8 cellular contexts compared by ENCODE assay signal in the genomic region with DNA sequence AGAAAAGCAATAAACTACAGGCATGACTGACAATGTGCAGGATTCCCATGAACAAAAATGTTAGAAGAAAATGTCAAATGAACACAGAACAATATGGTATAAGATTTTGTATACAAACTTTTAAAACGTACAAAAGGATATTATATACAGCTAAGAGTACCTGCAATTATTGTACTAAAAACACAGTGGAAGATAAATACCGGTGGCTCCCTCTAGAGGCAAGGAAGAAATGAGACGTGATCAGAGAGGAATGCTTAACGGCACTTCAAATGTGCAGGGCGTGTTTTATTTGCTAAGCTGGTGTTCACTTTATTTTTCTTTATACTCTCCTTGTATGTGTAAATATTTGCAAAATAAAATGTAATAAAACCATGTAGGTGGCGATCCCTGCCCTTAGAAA.
DNase-seq lines count a peak whose midpoint lies in the region; ATAC-seq, FAIRE-seq and TF ChIP-seq lines count a peak whose summit lies in the region.

No MANE protein-coding gene starts in this region.

- no peaks in the 10 kb centered on the region for H3K27me3 Mint-ChIP-seq in activated T-helper 1 cell treated with anti-CD3 and anti-CD28 coated beads, Interleukin-12 subunit alpha, Interleukin-12 subunit beta, Interleukin-2, Interleukin-4 antibody, amounts not matched to agents 30 ng/mL and 10 ng/mL and 1 ng/mL, durations not matched to agents 14 hours and 24 hours and 36 hours (ENCODE audit: insufficient read depth)

- peaks cover 40% of the 10 kb centered on the region for H3K4me1 Mint-ChIP-seq in activated T-helper 1 cell treated with anti-CD3 and anti-CD28 coated beads, Interleukin-12 subunit alpha, Interleukin-12 subunit beta, Interleukin-2, Interleukin-4 antibody, amounts not matched to agents 30 ng/mL and 10 ng/mL and 1 ng/mL, durations not matched to agents 14 hours and 24 hours and 36 hours (ENCODE audit: low read depth)

- H3K27ac Mint-ChIP-seq in activated T-helper 1 cell treated with anti-CD3 and anti-CD28 coated beads, Interleukin-12 subunit alpha, Interleukin-12 subunit beta, Interleukin-2, Interleukin-4 antibody, amounts not matched to agents 30 ng/mL and 10 ng/mL and 1 ng/mL, durations not matched to agents 14 hours and 24 hours and 36 hours: peak overlapping the region; percentile 9

- no peak for TF ChIP-seq POLR2A in GM12891 (IDR thresholded peaks at IDR 0.05; ENCODE audit: low read depth, low read length)

- peak; percentile 75 for DNase-seq in DMS53 treated with DMSO at 0.1 percent for 48 hours (lab: John Stamatoyannopoulos, UW; ENCODE audit: unreplicated experiment)
- peak; percentile 12 for DNase-seq in H7
- DNase-seq in NCI-H748 treated with DMSO at 0.1 percent for 48 hours (lab: John Stamatoyannopoulos, UW): peak; percentile 36
- peak; percentile 41 for DNase-seq in activated T-helper 1 cell treated with anti-CD3 and anti-CD28 coated beads, Interleukin-12 subunit alpha, Interleukin-12 subunit beta, Interleukin-2, Interleukin-4 antibody, amounts not matched to agents 30 ng/mL and 10 ng/mL and 1 ng/mL, durations not matched to agents 14 hours and 24 hours and 36 hours (ENCODE audit: low spot score)
- DNase-seq in germinal center (ENCODE audit: low spot score): peak; percentile 17
- DNase-seq in stimulated activated CD4-positive, alpha-beta T cell treated with anti-CD3 and anti-CD28 coated beads, Interleukin-12 subunit alpha, Interleukin-12 subunit beta, amount 100 ng/mL, for 4 hours: peak; percentile 4
- no peak for DNase-seq in GM12891 (ENCODE audit: insufficient read length, low spot score)

- intact Hi-C loops in activated T-helper 1 cell treated with anti-CD3 and anti-CD28 coated beads, Interleukin-12 subunit alpha, Interleukin-12 subunit beta, Interleukin-2, Interleukin-4 antibody, amounts not matched to agents 30 ng/mL and 10 ng/mL and 1 ng/mL, durations not matched to agents 14 hours and 24 hours and 36 hours (cut with micrococcal nuclease): loop anchor here (1.0 to 5.0 kb wide), 12 partner anchors 15 to 355 kb away; a partner anchor contains a TSS

- FAIRE-seq in GM12891 (lab: Jason Lieb, UNC): no peak

- H3K27me3 ChIP-seq in H7 (ENCODE audit: control insufficient read depth, insufficient read depth, low read length): no peaks in the 10 kb centered on the region

- peaks cover 9% of the 10 kb centered on the region for H3K36me3 Mint-ChIP-seq in activated T-helper 1 cell treated with anti-CD3 and anti-CD28 coated beads, Interleukin-12 subunit alpha, Interleukin-12 subunit beta, Interleukin-2, Interleukin-4 antibody, amounts not matched to agents 30 ng/mL and 10 ng/mL and 1 ng/mL, durations not matched to agents 14 hours and 24 hours and 36 hours (ENCODE audit: low read depth)

- H3K9me3 Mint-ChIP-seq in activated T-helper 1 cell treated with anti-CD3 and anti-CD28 coated beads, Interleukin-12 subunit alpha, Interleukin-12 subunit beta, Interleukin-2, Interleukin-4 antibody, amounts not matched to agents 30 ng/mL and 10 ng/mL and 1 ng/mL, durations not matched to agents 14 hours and 24 hours and 36 hours: peaks cover 7% of the 10 kb centered on the region

- no peak overlapping the region for H3K4me3 ChIP-seq in H7 (ENCODE audit: insufficient read depth, low read depth, low read length)

- H3K4me3 Mint-ChIP-seq in activated T-helper 1 cell treated with anti-CD3 and anti-CD28 coated beads, Interleukin-12 subunit alpha, Interleukin-12 subunit beta, Interleukin-2, Interleukin-4 antibody, amounts not matched to agents 30 ng/mL and 10 ng/mL and 1 ng/mL, durations not matched to agents 14 hours and 24 hours and 36 hours: no peak overlapping the region

- ATAC-seq in HG02840 (IDR thresholded peaks at IDR 0.05; ENCODE audit: low FRiP score, unreplicated experiment): no peak

- H3K36me3 ChIP-seq in H7 (replicated peaks; ENCODE audit: control insufficient read depth, insufficient read depth, low read length): no peaks in the 10 kb centered on the region

TF ChIP-seq in GM12891, 5 proteins besides CTCF, POLR2A, EP300 and RAD21:
- TF ChIP-seq TAF1 (IDR thresholded peaks at IDR 0.05; ENCODE audit: low read depth, low read length): no peak
- TF ChIP-seq POLR2AphosphoS5 (IDR thresholded peaks at IDR 0.05; ENCODE audit: low read depth, low read length): no peak
- TF ChIP-seq PAX5 (IDR thresholded peaks at IDR 0.05; ENCODE audit: insufficient read depth, low read length, severe bottlenecking): no peak
- no peak for TF ChIP-seq SPI1 (IDR thresholded peaks at IDR 0.05; ENCODE audit: low read depth, low read length)
- no peak for TF ChIP-seq POU2F2 (IDR thresholded peaks at IDR 0.05; ENCODE audit: low read depth, low read length)
